29 cellular contexts compared by ENCODE assay signal in genomic region chr2:10012963-10013461, GRCh38. TPM values are rescaled to one million over a fixed set of nuclear protein-coding genes. Genes with fewer than 3 reads are reported as not detected.
DNase-seq lines count a peak whose midpoint lies in the region; ATAC-seq, FAIRE-seq and TF ChIP-seq lines count a peak whose summit lies in the region.
"Had no signal": no experiment of that assay in that cellular context is flagged by ENCODE, and none has a peak within 500 bp of the region (broad histone marks: within the 10 kb centered on the region; RNA-seq: fewer than 3 reads in every experiment).

No MANE protein-coding gene starts in this region.

- no peak overlapping the region for H3K14ac ChIP-seq in trophoblast cell (ENCODE audit: low read length)

- H4K12ac ChIP-seq in trophoblast cell (ENCODE audit: low read depth, low read length): no peak overlapping the region

- H3K27ac Mint-ChIP-seq in CD4-positive, alpha-beta memory T cell: no peak overlapping the region
- H3K27ac Mint-ChIP-seq in activated CD8-positive, alpha-beta T cell treated with anti-CD3 and anti-CD28 coated beads, Interleukin-2, amount 10 ng/mL, durations not matched to agents 7 days and 5 days: no peak overlapping the region
- H3K27ac Mint-ChIP-seq: activated CD4-positive, alpha-beta memory T cell treated with anti-CD3 and anti-CD28 coated beads, Interleukin-2, amount 10 ng/mL, durations not matched to agents 7 days and 5 days; activated naive CD4-positive, alpha-beta T cell treated with anti-CD3 and anti-CD28 coated beads, Interleukin-2, amount 10 ng/mL, durations not matched to agents 7 days and 5 days; activated T-helper 1 cell treated with anti-CD3 and anti-CD28 coated beads, Interleukin-12 subunit alpha, Interleukin-12 subunit beta, Interleukin-2, Interleukin-4 antibody, amounts not matched to agents 30 ng/mL and 10 ng/mL and 1 ng/mL, durations not matched to agents 14 hours and 24 hours and 36 hours; neural progenitor cell had no signal

- H3K27ac ChIP-seq in foreskin keratinocyte (no peak overlapping the region), trophoblast cell (ENCODE audit: low read depth, low read length) (no peak overlapping the region)
- no peak overlapping the region for H3K27ac ChIP-seq in CD4-positive, alpha-beta memory T cell (ENCODE audit: low read depth, low read length)
- H3K27ac ChIP-seq: neural progenitor cell, prostate gland, transverse colon had no signal

- no peak overlapping the region for H2AK5ac ChIP-seq in trophoblast cell (ENCODE audit: low read length)

- peak overlapping the region; percentile 6 for H3K23ac ChIP-seq in trophoblast cell (ENCODE audit: low read length)

- H3K36me3 Mint-ChIP-seq in CD4-positive, alpha-beta memory T cell: peaks cover 0 to 2% of the 10 kb centered on the region in 2 donors
- H3K36me3 Mint-ChIP-seq in activated CD8-positive, alpha-beta T cell treated with anti-CD3 and anti-CD28 coated beads, Interleukin-2, amount 10 ng/mL, durations not matched to agents 7 days and 5 days (ENCODE audit: low read depth): no peaks in the 10 kb centered on the region
- H3K36me3 Mint-ChIP-seq: activated naive CD4-positive, alpha-beta T cell treated with anti-CD3 and anti-CD28 coated beads, Interleukin-2, amount 10 ng/mL, durations not matched to agents 7 days and 5 days; neural progenitor cell had no signal

- no peak overlapping the region for H3K4me2 ChIP-seq in trophoblast cell (ENCODE audit: low read length)
- H3K4me2 ChIP-seq: neural progenitor cell had no signal

- no peak overlapping the region for H3K4me3 Mint-ChIP-seq in CD4-positive, alpha-beta memory T cell
- H3K4me3 Mint-ChIP-seq in activated CD8-positive, alpha-beta T cell treated with anti-CD3 and anti-CD28 coated beads, Interleukin-2, amount 10 ng/mL, durations not matched to agents 7 days and 5 days: no peak overlapping the region
- H3K4me3 Mint-ChIP-seq: activated CD4-positive, alpha-beta memory T cell treated with anti-CD3 and anti-CD28 coated beads, Interleukin-2, amount 10 ng/mL, durations not matched to agents 7 days and 5 days; activated naive CD4-positive, alpha-beta T cell treated with anti-CD3 and anti-CD28 coated beads, Interleukin-2, amount 10 ng/mL, durations not matched to agents 7 days and 5 days; activated T-helper 1 cell treated with anti-CD3 and anti-CD28 coated beads, Interleukin-12 subunit alpha, Interleukin-12 subunit beta, Interleukin-2, Interleukin-4 antibody, amounts not matched to agents 30 ng/mL and 10 ng/mL and 1 ng/mL, durations not matched to agents 14 hours and 24 hours and 36 hours; neural progenitor cell had no signal

- no peak overlapping the region for H2BK120ac ChIP-seq in trophoblast cell (ENCODE audit: insufficient read depth, low read length, poor library complexity)

- peak; percentile 50 for FAIRE-seq in GM12891 (lab: Jason Lieb, UNC)
- FAIRE-seq: colon, GM12878 had no signal

- H3K4me1 Mint-ChIP-seq in CD4-positive, alpha-beta memory T cell: peaks cover 0 to 1% (median under 1%) of the 10 kb centered on the region in 4 donors
- H3K4me1 Mint-ChIP-seq in activated CD8-positive, alpha-beta T cell treated with anti-CD3 and anti-CD28 coated beads, Interleukin-2, amount 10 ng/mL, durations not matched to agents 7 days and 5 days (ENCODE audit: low read depth): no peaks in the 10 kb centered on the region
- H3K4me1 Mint-ChIP-seq: activated CD4-positive, alpha-beta memory T cell treated with anti-CD3 and anti-CD28 coated beads, Interleukin-2, amount 10 ng/mL, durations not matched to agents 7 days and 5 days; activated naive CD4-positive, alpha-beta T cell treated with anti-CD3 and anti-CD28 coated beads, Interleukin-2, amount 10 ng/mL, durations not matched to agents 7 days and 5 days had no signal

- H3K9me3 Mint-ChIP-seq in CD4-positive, alpha-beta memory T cell: peaks cover 0 to 13% (median 4%) of the 10 kb centered on the region in 8 donors
- no peaks in the 10 kb centered on the region for H3K9me3 Mint-ChIP-seq in activated CD8-positive, alpha-beta T cell treated with anti-CD3 and anti-CD28 coated beads, Interleukin-2, amount 10 ng/mL, durations not matched to agents 7 days and 5 days (ENCODE audit: insufficient read depth)
- H3K9me3 Mint-ChIP-seq: activated CD4-positive, alpha-beta memory T cell treated with anti-CD3 and anti-CD28 coated beads, Interleukin-2, amount 10 ng/mL, durations not matched to agents 7 days and 5 days; activated T-helper 1 cell treated with anti-CD3 and anti-CD28 coated beads, Interleukin-12 subunit alpha, Interleukin-12 subunit beta, Interleukin-2, Interleukin-4 antibody, amounts not matched to agents 30 ng/mL and 10 ng/mL and 1 ng/mL, durations not matched to agents 14 hours and 24 hours and 36 hours had no signal

- POLR2A ChIA-PET in CD4-positive, alpha-beta memory T cell (lab: Charles Lee; ENCODE audit: partially characterized antibody): no interaction called here
- POLR2A ChIA-PET in activated CD8-positive, alpha-beta T cell treated with anti-CD3 and anti-CD28 coated beads, Interleukin-2, amount 10 ng/mL, durations not matched to agents 7 days and 5 days (lab: Charles Lee): no interaction called here

- peaks cover 2 to 11% of the 10 kb centered on the region in 2 donors for H3K27me3 Mint-ChIP-seq in CD4-positive, alpha-beta memory T cell
- peaks cover 2% of the 10 kb centered on the region for H3K27me3 Mint-ChIP-seq in activated CD8-positive, alpha-beta T cell treated with anti-CD3 and anti-CD28 coated beads, Interleukin-2, amount 10 ng/mL, durations not matched to agents 7 days and 5 days (ENCODE audit: low read depth)

- no peak overlapping the region for H4K8ac ChIP-seq in trophoblast cell (ENCODE audit: low read depth, low read length)

- DNase-seq in GM12891 (ENCODE audit: insufficient read length, low spot score) (no peak), LoVo (ENCODE audit: low spot score) (peak; percentile 62), foreskin keratinocyte (no peak), trophoblast cell (peak; percentile 76 to 83), KBM-7 (no peak)
- DNase-seq in CD4-positive, alpha-beta memory T cell: no peak
- DNase-seq in activated CD8-positive, alpha-beta T cell treated with anti-CD3 and anti-CD28 coated beads, Interleukin-2, amount 10 ng/mL, durations not matched to agents 7 days and 5 days: no peak
- DNase-seq: activated CD4-positive, alpha-beta memory T cell treated with anti-CD3 and anti-CD28 coated beads, Interleukin-2, amount 10 ng/mL, durations not matched to agents 7 days and 5 days; activated CD4-positive, CD25-positive, alpha-beta regulatory T cell treated with anti-CD3 and anti-CD28 coated beads, Interleukin-2, amount 50 U/mL, for 72 hours; activated CD8-positive, alpha-beta memory T cell treated with anti-CD3 and anti-CD28 coated beads, Interleukin-2, amount 50 U/mL, for 48 hours; activated naive CD4-positive, alpha-beta T cell treated with anti-CD3 and anti-CD28 coated beads, Interleukin-2, amount 10 ng/mL, durations not matched to agents 7 days and 5 days; amniotic stem cell; DMS153; effector CD8-positive, alpha-beta T cell; Kasumi-1; mesendoderm; NCI-H1694 treated with DMSO at 0.1 percent for 48 hours; NCI-H510A treated with DMSO at 0.1 percent for 48 hours; Right ventricle myocardium superior; stimulated activated CD4-positive, alpha-beta T cell treated with anti-CD3 and anti-CD28 coated beads, Interleukin-4, amount 100 ng/mL, for 24 hours; T-helper 2 cell; transverse colon had no signal

- H3K79me1 ChIP-seq in trophoblast cell (ENCODE audit: low read length): no peaks in the 10 kb centered on the region

- no peak overlapping the region for H4K91ac ChIP-seq in trophoblast cell (ENCODE audit: low read depth, low read length)

- H2AFZ ChIP-seq in trophoblast cell (ENCODE audit: insufficient read depth, low read length, poor library complexity): no peak overlapping the region
- H2AFZ ChIP-seq: neural progenitor cell had no signal

- CTCF ChIA-PET in CD4-positive, alpha-beta memory T cell (lab: Charles Lee; ENCODE audit: partially characterized antibody): no interaction called here
- CTCF ChIA-PET in activated CD8-positive, alpha-beta T cell treated with anti-CD3 and anti-CD28 coated beads, Interleukin-2, amount 10 ng/mL, durations not matched to agents 7 days and 5 days (lab: Charles Lee): no interaction called here

- TF ChIP-seq CTCF in foreskin keratinocyte (conservative IDR thresholded peaks at IDR 0.05): no peak

- H3K4ac ChIP-seq in trophoblast cell (ENCODE audit: low read depth, low read length): no peak overlapping the region

- H3K9me3 ChIP-seq in trophoblast cell (ENCODE audit: insufficient read depth, low read depth, low read length): peaks cover 32% of the 10 kb centered on the region
- no peaks in the 10 kb centered on the region for H3K9me3 ChIP-seq in CD4-positive, alpha-beta memory T cell (ENCODE audit: control insufficient read depth in 1 of 2, low read length in 2 of 2)
- H3K9me3 ChIP-seq: HAP-1, prostate gland, transverse colon had no signal

- in situ Hi-C loops in KBM-7 (cut with MboI; ENCODE audit: low pct_unique_long_range_greater_than_20kb, low sequenced_read_pairs): no loop called here

- H3K27me3 ChIP-seq in foreskin keratinocyte (no peaks in the 10 kb centered on the region), trophoblast cell (ENCODE audit: insufficient read depth, low read length) (no peaks in the 10 kb centered on the region)
- H3K27me3 ChIP-seq in CD4-positive, alpha-beta memory T cell (ENCODE audit: insufficient read depth, low read length): no peaks in the 10 kb centered on the region
- H3K27me3 ChIP-seq: neural progenitor cell, transverse colon had no signal

- H3K4me1 ChIP-seq in foreskin keratinocyte (no peaks in the 10 kb centered on the region), trophoblast cell (ENCODE audit: control insufficient read depth in 1 of 2, insufficient read depth in 2 of 2, low read length in 2 of 2) (peaks cover 4 to 6% of the 10 kb centered on the region in 2 experiments)
- no peaks in the 10 kb centered on the region for H3K4me1 ChIP-seq in CD4-positive, alpha-beta memory T cell (ENCODE audit: insufficient read depth, low read length)
- H3K4me1 ChIP-seq: HAP-1, neural progenitor cell, prostate gland had no signal

- H3K9ac ChIP-seq in trophoblast cell (ENCODE audit: low read length): no peak overlapping the region
- H3K9ac ChIP-seq: neural progenitor cell had no signal

- H3K4me3 ChIP-seq in trophoblast cell (ENCODE audit: low read depth, low read length): peak overlapping the region; percentile 37
- no peak overlapping the region for H3K4me3 ChIP-seq in CD4-positive, alpha-beta memory T cell (ENCODE audit: low read length in 2 of 2)
- H3K4me3 ChIP-seq: GM12878, HAP-1, neural progenitor cell, prostate gland, transverse colon had no signal

- no peak overlapping the region for H2BK5ac ChIP-seq in trophoblast cell (ENCODE audit: low read depth, low read length, poor library complexity)

- intact Hi-C loops in CD4-positive, alpha-beta memory T cell (cut with micrococcal nuclease): no loop called here

- no peak overlapping the region for H3K18ac ChIP-seq in trophoblast cell (ENCODE audit: low read length)

- no CpG with 5 or more reads among the region's 29 CpGs for WGBS in trophoblast cell (ENCODE audit: extremely low coverage, insufficient coverage, insufficient read length)

- TF ChIP-seq POLR2A in GM12891 (IDR thresholded peaks at IDR 0.05; ENCODE audit: low read depth, low read length): no peak

- no peak overlapping the region for H2BK12ac ChIP-seq in trophoblast cell (ENCODE audit: low read length)

- H3K36me3 ChIP-seq in trophoblast cell (ENCODE audit: control insufficient read depth in 1 of 2, insufficient read depth in 2 of 2, low read length in 2 of 2): no peaks in the 10 kb centered on the region
- no peaks in the 10 kb centered on the region for H3K36me3 ChIP-seq in CD4-positive, alpha-beta memory T cell (ENCODE audit: insufficient read depth, low read length)
- H3K36me3 ChIP-seq: HAP-1, neural progenitor cell, prostate gland, transverse colon had no signal

- H3K79me2 ChIP-seq in trophoblast cell (ENCODE audit: control insufficient read depth, insufficient read depth, low read length, poor library complexity): no peaks in the 10 kb centered on the region

- ATAC-seq in foreskin keratinocyte: peak; percentile 9
- no peak for ATAC-seq in activated CD8-positive, alpha-beta T cell treated with anti-CD3 and anti-CD28 coated beads, Interleukin-2, amount 10 ng/mL, durations not matched to agents 7 days and 5 days
- no peak for ATAC-seq in GM21360 (IDR thresholded peaks at IDR 0.05; ENCODE audit: unreplicated experiment)
- ATAC-seq: GM12878 had no signal

RNA-seq across cellular contexts. Expression of gene KLF11, which starts 30.3 kb away (rescaled TPM):
- 0.24 TPM for polyA plus RNA-seq in GM12891 (2012; ENCODE audit: low read depth, missing spikeins)
- total RNA-seq in foreskin keratinocyte: 4.7 and 6.0 TPM in 2 replicates
- polyA plus RNA-seq in foreskin keratinocyte: 1.9 and 2.1 TPM in 2 replicates
- 4.4 and 4.5 TPM in 2 replicates for polyA plus RNA-seq in trophoblast cell (2013)
- 1 to 10 TPM; 7.0 TPM for total RNA-seq in CD4-positive, alpha-beta memory T cell
- 1 to 10 TPM; 8.8 to 9.8 TPM for polyA plus RNA-seq in CD4-positive, alpha-beta memory T cell
- 1 to 10 TPM; 6.8 to 9.2 TPM for total RNA-seq in activated CD8-positive, alpha-beta T cell treated with anti-CD3 and anti-CD28 coated beads, Interleukin-2, amount 10 ng/mL, durations not matched to agents 7 days and 5 days

Comparison
In these comparisons a context has a peak if more than half of its experiments do, and no peak if none do; other contexts are left out.
1. DNase-seq: peak in LoVo (single experiment) and trophoblast cell (2 of 2); none in GM12891 (single experiment), foreskin keratinocyte (0 of 2), CD4-positive, alpha-beta memory T cell (0 of 5), KBM-7 (single experiment) and activated CD8-positive, alpha-beta T cell treated with anti-CD3 and anti-CD28 coated beads, Interleukin-2, amount 10 ng/mL, durations not matched to agents 7 days and 5 days (single experiment).